ENCODE assay signal across 13 cellular contexts in genomic region chr6:43970913-43971775, GRCh38.
DNase-seq lines count a peak whose midpoint lies in the region; ATAC-seq and TF ChIP-seq lines count a peak whose summit lies in the region.
"Had no signal": no experiment of that assay in that cellular context is flagged by ENCODE, and none has a peak within 500 bp of the region (broad histone marks: within the 10 kb centered on the region; RNA-seq: fewer than 3 reads in every experiment).

No MANE protein-coding gene starts in this region.

- peak overlapping the region in 1 of 2 donors; percentile 73 for H3K27ac ChIP-seq in lung (ENCODE audit: low read depth in 1 of 2, low read length in 1 of 2)

- DNase-seq in Right ventricle myocardium superior (no peak), Right ventricle myocardium inferior (ENCODE audit: missing footprints) (no peak), cardiac fibroblast (ENCODE audit: low read depth in 2 of 2) (peak; percentile 18 to 43), lung (ENCODE audit: low spot score) (peak; percentile 75), GM19238 (ENCODE audit: insufficient read length, low spot score) (no peak), hippocampal formation (lab: John Stamatoyannopoulos, UW) (no peak)
- DNase-seq: activated CD4-positive, alpha-beta T cell treated with anti-CD3 and anti-CD28 coated beads, Interleukin-2, amount 50 U/mL, for 4 hours; GDM1; NCI-H1105 treated with DMSO at 0.1 percent for 48 hours; SW 1271 had no signal

- no peaks in the 10 kb centered on the region for H3K9me3 ChIP-seq in lung (ENCODE audit: control insufficient read depth in 2 of 2, insufficient read depth in 1 of 2, low read length in 1 of 2)
- H3K9me3 ChIP-seq: upper lobe of left lung had no signal

- intact Hi-C loops in Right ventricle myocardium superior (cut with DNase I) = no loop called here
- intact Hi-C loops in Right ventricle myocardium inferior (cut with DNase I) = no loop called here

- WGBS in lung, 2 donors = 82 to 84% methylated on average over 8 of the region's 8 CpGs

- H3K27me3 ChIP-seq in lung (ENCODE audit: control insufficient read depth, insufficient read depth) = no peaks in the 10 kb centered on the region
- H3K27me3 ChIP-seq: upper lobe of left lung had no signal

- H3K36me3 ChIP-seq in lung (ENCODE audit: control insufficient read depth in 2 of 2, insufficient read depth in 2 of 2, low read length in 2 of 2) = no peaks in the 10 kb centered on the region
- H3K36me3 ChIP-seq: upper lobe of left lung had no signal

- H3K4me3 ChIP-seq in cardiac fibroblast (replicated peaks in 1 of 2; ENCODE audit: low read depth in 2 of 2, low read length in 2 of 2) = no peak overlapping the region
- H3K4me3 ChIP-seq in lung = no peak overlapping the region
- H3K4me3 ChIP-seq: upper lobe of left lung had no signal

- H3K4me1 ChIP-seq in lung (ENCODE audit: control insufficient read depth in 2 of 2, insufficient read depth in 2 of 2, low read length in 2 of 2) = peaks cover 0 to 21% of the 10 kb centered on the region in 2 donors

- TF ChIP-seq CTCF in cardiac fibroblast (IDR thresholded peaks at IDR 0.05; ENCODE audit: low read depth, low read length) (no peak), lung (IDR thresholded peaks at IDR 0.05; ENCODE audit: control extremely low read depth, extremely low read depth) (no peak)

- ATAC-seq in Right ventricle myocardium superior (ENCODE audit: poor library complexity) = peak; percentile 18
- no peak for ATAC-seq in Right ventricle myocardium inferior
- ATAC-seq in lung (ENCODE audit: insufficient read depth, low FRiP score) = no peak
- ATAC-seq in GM21576 (IDR thresholded peaks at IDR 0.05; ENCODE audit: unreplicated experiment) = no peak
- ATAC-seq in GM19035 (IDR thresholded peaks at IDR 0.05; ENCODE audit: unreplicated experiment) = no peak

Comparison
In these comparisons a context has a peak if more than half of its experiments do, and no peak if none do; other contexts are left out.
1. DNase-seq: peak in cardiac fibroblast (2 of 2) and lung (single experiment); none in Right ventricle myocardium superior (single experiment), Right ventricle myocardium inferior (single experiment), GM19238 (single experiment) and hippocampal formation (0 of 2).